Comparison of ENCODE assay signal across 10 cellular contexts in genomic region chr4:4395849-4396627, GRCh38. TPM values are rescaled to one million over a fixed set of nuclear protein-coding genes. Genes with fewer than 3 reads are reported as not detected.
A peak's percentile ranks its signal among the peaks of the same experiment; 100 is the strongest.
DNase-seq lines count a peak whose midpoint lies in the region; ATAC-seq, FAIRE-seq and TF ChIP-seq lines count a peak whose summit lies in the region.
"Had no signal": no experiment of that assay in that cellular context is flagged by ENCODE, and none has a peak within 500 bp of the region (broad histone marks: within the 10 kb centered on the region; RNA-seq: fewer than 3 reads in every experiment).

No MANE protein-coding gene starts in this region.

- H3K4me1 ChIP-seq in K562 (replicated peaks in 1 of 2; ENCODE audit: control insufficient read depth in 2 of 2, insufficient read depth in 2 of 2, low read length in 2 of 2), result 0 out of 5 replicates have a peak, but pooled peaks cover 0 to 8% of the 10 kb centered on the region in 2 experiments

- H3K9me3 ChIP-seq in K562 (replicated peaks; ENCODE audit: control insufficient read depth, insufficient read depth, low read depth, low read length), result no peaks in the 10 kb centered on the region

- no peak for TF ChIP-seq RAD21 in K562 (CRISPR knock-in tag; conservative IDR thresholded peaks at IDR 0.05 in 1 of 2, IDR thresholded peaks at IDR 0.05 in 1 of 2)

- no TSS peak for BruUV-seq in K562 (replicated peaks; lab: Mats Ljungman, UMichigan)

- no peaks in the 10 kb centered on the region for H3K79me2 ChIP-seq in K562 (ENCODE audit: control insufficient read depth, insufficient read depth, low read length)

- H3K36me3 ChIP-seq in K562 (ENCODE audit: control insufficient read depth, insufficient read depth, low read length), result no peaks in the 10 kb centered on the region

- no peak overlapping the region for H3K4me3 Mint-ChIP-seq in progenitor cell of endocrine pancreas (ENCODE audit: low read depth)

- in situ Hi-C loops in K562 (cut with MboI), result no loop called here

- H3K9ac ChIP-seq in K562 (ENCODE audit: insufficient read depth in 1 of 2, low read depth in 2 of 2, low read length in 2 of 2), result no peak overlapping the region
- H3K9ac ChIP-seq: KMS-11 had no signal

- no peak for TF ChIP-seq CTCF in K562 (IDR thresholded peaks at IDR 0.05 in 2 of 3, conservative IDR thresholded peaks at IDR 0.05 in 1 of 3; ENCODE audit: insufficient read depth in 2 of 3, low read depth in 1 of 3, low read length in 3 of 3)
- TF ChIP-seq CTCF in progenitor cell of endocrine pancreas (IDR thresholded peaks at IDR 0.05; ENCODE audit: unreplicated experiment), result peak; percentile 14

- ATAC-seq in HG03571 (IDR thresholded peaks at IDR 0.05; ENCODE audit: unreplicated experiment) (peak; percentile 61), K562 (peak; percentile 73), HG02852 (IDR thresholded peaks at IDR 0.05; ENCODE audit: unreplicated experiment) (no peak), HG03565 (IDR thresholded peaks at IDR 0.05; ENCODE audit: unreplicated experiment) (no peak)

- POLR2A ChIA-PET in K562 (lab: Yijun Ruan, JAX), result interaction anchor here (0.5 to 1.4 kb wide), 5 partner anchors 10 to 719 kb away, joined by 3 to 4 read pairs (median 3); no protein-coding TSS in a partner anchor

- DNase-seq in NCI-H1436 (lab: John Stamatoyannopoulos, UW), result peak; percentile 38
- no peak for DNase-seq in NCI-H1436 treated with DMSO at 0.1 percent for 48 hours (lab: John Stamatoyannopoulos, UW)
- DNase-seq in K562 (ENCODE audit: extremely low read depth in 1 of 4, low spot score in 3 of 4), result peak in 2 of 4 experiments; percentile 26 to 37
- no peak for DNase-seq in progenitor cell of endocrine pancreas (ENCODE audit: low spot score, unreplicated experiment)
- DNase-seq in NCI-H510A (lab: John Stamatoyannopoulos, UW), result no peak

- H2AFZ ChIP-seq in K562 (ENCODE audit: low read depth, low read length), result no peak overlapping the region

- WGBS in K562 (ENCODE audit: insufficient coverage, low coverage, missing lambda C conversion rate), result 2% methylated on average over 26 of the region's 26 CpGs

- TF ChIP-seq POLR2A in K562 (conservative IDR thresholded peaks at IDR 0.05), result no peak

- no peaks in the 10 kb centered on the region for H3K9me1 ChIP-seq in K562 (ENCODE audit: control insufficient read depth, insufficient read depth, low read length)

- 0 out of 2 replicates have a peak, but pooled peaks cover 8% of the 10 kb centered on the region for H4K20me1 ChIP-seq in K562 (replicated peaks; ENCODE audit: control insufficient read depth, insufficient read depth, low read length)

- FAIRE-seq in K562 (lab: Jason Lieb, UNC), result no peak
- FAIRE-seq: A204.1 had no signal

- H3K36me3 Mint-ChIP-seq in progenitor cell of endocrine pancreas (ENCODE audit: insufficient read depth), result peaks cover 34% of the 10 kb centered on the region

- intact Hi-C loops in K562 (cut with micrococcal nuclease), result no loop called here

- H3K27me3 Mint-ChIP-seq in progenitor cell of endocrine pancreas, result peaks cover 6% of the 10 kb centered on the region

- no peak overlapping the region for H3K4me3 ChIP-seq in K562

- no peaks in the 10 kb centered on the region for H3K9me3 Mint-ChIP-seq in progenitor cell of endocrine pancreas (ENCODE audit: low read depth)

- TF ChIP-seq EP300 in K562 (IDR thresholded peaks at IDR 0.05; ENCODE audit: low read length), result no peak

- H3K4me2 ChIP-seq in K562 (ENCODE audit: insufficient read depth, low read length), result no peak overlapping the region
- H3K4me2 ChIP-seq: KMS-11 had no signal

- no peak overlapping the region for H3K27ac ChIP-seq in K562 (ENCODE audit: extremely low read depth, low read depth, low read length)
- H3K27ac ChIP-seq: KMS-11 had no signal

- no peak overlapping the region for H3K27ac Mint-ChIP-seq in progenitor cell of endocrine pancreas

- H3K27me3 ChIP-seq in K562 (ENCODE audit: control insufficient read depth in 2 of 2, insufficient read depth in 2 of 2, low read length in 2 of 2), result peaks cover 16 to 66% of the 10 kb centered on the region in 2 experiments

- CTCF ChIA-PET in K562 (lab: Yijun Ruan, JAX; ENCODE audit: low intra/inter-chr PET ratio), result no interaction called here

- no peaks in the 10 kb centered on the region for H3K4me1 Mint-ChIP-seq in progenitor cell of endocrine pancreas (ENCODE audit: low read depth)

TF ChIP-seq in K562, 482 proteins besides CTCF, POLR2A, EP300 and RAD21 (continues in another document):
- TF ChIP-seq GABPA (tag; conservative IDR thresholded peaks at IDR 0.05; ENCODE audit: low read depth) (peak; percentile 26; the same call in 1 of the 2 replicates), MLLT1 (IDR thresholded peaks at IDR 0.05) (no peak), RFX1 (IDR thresholded peaks at IDR 0.05) (peak; percentile 86), RFX5 (IDR thresholded peaks at IDR 0.05; ENCODE audit: low read depth, low read length) (peak; percentile 84), ZNF431 (CRISPR knock-in tag; IDR thresholded peaks at IDR 0.05) (no peak), ARID3A (IDR thresholded peaks at IDR 0.05; ENCODE audit: borderline replicate concordance, low read depth, low read length) (no peak), DDX20 (tag; IDR thresholded peaks at IDR 0.05; ENCODE audit: low read depth) (no peak), MYNN (IDR thresholded peaks at IDR 0.05) (peak; percentile 90), MYNN (CRISPR knock-in tag; IDR thresholded peaks at IDR 0.05) (no peak), FOXP4 (CRISPR knock-in tag; IDR thresholded peaks at IDR 0.05; ENCODE audit: borderline replicate concordance) (no peak), BHLHE40 (IDR thresholded peaks at IDR 0.05; ENCODE audit: low read length) (no peak), SP2 (IDR thresholded peaks at IDR 0.05; ENCODE audit: extremely low read depth, low read depth, low read length, poor library complexity, severe bottlenecking) (no peak), SIX5 (IDR thresholded peaks at IDR 0.05; ENCODE audit: borderline replicate concordance in 1 of 2, insufficient read depth in 1 of 2, low read depth in 1 of 2, low read length in 2 of 2) (no peak)

RNA-seq across cellular contexts. Expression of gene NSG1, which starts 9.1 kb away (rescaled TPM):
- total RNA-seq in K562 (2011; cell fraction: chromatin; rRNA removed; ENCODE audit: low replicate concordance), result not detected in 2 replicates
- total RNA-seq in K562 (2011; cell fraction: nucleolus; rRNA removed), result not detected in 2 replicates
- total RNA-seq in K562 (2011; cell fraction: nucleoplasm; rRNA removed), result not detected in 2 replicates
- not detected in 2 replicates for total RNA-seq in K562 (2014; rRNA removed)
- total RNA-seq in K562 (2014; rRNA removed; fragmentation: Illumina TruSeq; extraction: Trizol), result not detected in 2 replicates
- not detected in 2 replicates for total RNA-seq in K562 (2015; rRNA removed; fragmentation: Illumina TruSeq; extraction: Trizol)
- total RNA-seq in K562 (2021), result not detected in 2 replicates
- polyA plus RNA-seq in K562 (2011; rRNA removed), result not detected in 2 replicates
- polyA plus RNA-seq in K562 (2011; cell fraction: cytosol; rRNA removed), result not detected in 2 replicates
- polyA plus RNA-seq in K562 (2011; cell fraction: nucleus; rRNA removed), result 0.04 TPM in 1 of 2 replicates, not detected in the other
- polyA plus RNA-seq in K562 (2012), result 0.10 TPM in 1 of 2 replicates, not detected in the other
- polyA plus RNA-seq in K562 (2014; fragmentation: Illumina TruSeq; extraction: Trizol), result not detected in 2 replicates
- not detected for polyA plus RNA-seq in K562 (2014; fragmentation: Nextera tagmentation; extraction: Ambion mirVana)
- polyA plus RNA-seq in K562 (2014; rRNA removed), result not detected in 2 replicates
- polyA minus RNA-seq in K562 (2011; rRNA and poly(A)+ RNA removed), result not detected in 2 replicates
- polyA minus RNA-seq in K562 (2011; cell fraction: cytosol; rRNA and poly(A)+ RNA removed), result not detected in 2 replicates
- not detected in 2 replicates for polyA minus RNA-seq in K562 (2011; cell fraction: nucleus; rRNA and poly(A)+ RNA removed)
- 52.4 and 55.0 TPM in 2 replicates for total RNA-seq in progenitor cell of endocrine pancreas

Comparison
In these comparisons a context has a peak if more than half of its experiments do, and no peak if none do; other contexts are left out.
1. ATAC-seq: peak in HG03571 (single experiment) and K562 (single experiment); none in HG02852 (single experiment) and HG03565 (single experiment).
2. RNA of gene NSG1, which starts 9.1 kb away (total RNA-seq): 52.4 to 55.0 TPM in progenitor cell of endocrine pancreas; not detected in K562; every median in the first group is over 10 times any median in the second.